In the genomic region with DNA sequence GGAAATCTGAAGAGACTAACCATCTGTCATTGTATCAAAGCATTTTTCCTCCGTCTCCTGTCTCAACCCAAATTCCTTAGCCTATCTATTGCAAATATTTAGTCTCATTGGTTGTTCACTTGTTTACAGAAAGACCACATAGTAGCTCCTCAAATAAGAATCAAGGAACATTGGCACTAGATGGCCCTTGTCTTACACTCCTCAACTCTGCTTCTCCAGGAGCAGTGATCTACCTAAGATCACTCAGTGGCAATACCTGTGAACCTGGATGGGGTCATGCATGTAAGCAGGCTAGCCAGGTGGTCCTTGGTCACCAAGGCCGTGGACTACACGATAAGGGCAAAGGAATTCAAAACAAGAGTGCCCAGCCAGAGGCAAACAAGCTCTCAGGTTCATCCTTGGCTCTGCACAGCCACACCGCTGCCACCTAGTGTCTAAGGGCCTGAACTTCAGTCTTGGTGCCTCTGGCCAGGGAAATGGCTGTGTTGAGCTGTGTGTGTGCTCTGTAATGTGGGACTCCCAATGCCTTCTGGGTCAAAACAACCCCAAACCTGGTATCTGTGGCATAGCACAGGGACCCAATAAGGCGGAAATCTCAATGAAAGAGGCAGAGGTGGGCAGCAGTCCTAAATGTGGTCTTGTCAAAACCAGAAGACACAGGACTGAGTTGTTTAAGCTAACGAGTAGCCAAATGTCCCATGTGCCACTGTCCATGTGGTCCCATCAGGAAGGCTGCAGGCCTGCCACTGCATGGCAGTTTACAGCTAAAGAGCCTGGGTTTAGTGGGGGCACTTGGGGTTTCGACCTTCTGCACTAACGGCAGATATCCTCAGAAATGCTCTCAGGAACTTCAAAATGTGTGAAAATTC, we compare ENCODE assay signal across 9 cellular contexts. TPM values are rescaled to one million over a fixed set of nuclear protein-coding genes. Genes with fewer than 3 reads are reported as not detected.
DNase-seq lines count a peak whose midpoint lies in the region; ATAC-seq and TF ChIP-seq lines count a peak whose summit lies in the region.
"Had no signal": no experiment of that assay in that cellular context is flagged by ENCODE, and none has a peak within 500 bp of the region (broad histone marks: within the 10 kb centered on the region; RNA-seq: fewer than 3 reads in every experiment).

No MANE protein-coding gene starts in this region.

- H3K36me3 Mint-ChIP-seq in activated naive CD8-positive, alpha-beta T cell treated with anti-CD3 and anti-CD28 coated beads, Interleukin-2, amount 50 U/mL, for 24 hours (ENCODE audit: low read depth): no peaks in the 10 kb centered on the region

- DNase-seq in activated gamma-delta T cell treated with Interleukin-2 at 50 U/mL for 16 hours (peak; percentile 51), activated gamma-delta T cell (lab: John Stamatoyannopoulos, UW) (no peak), NCI-H1436 (lab: John Stamatoyannopoulos, UW) (peak; percentile 58), SW480 (ENCODE audit: low spot score) (peak; percentile 58), left cardiac atrium (peak; percentile 73), retinal pigment epithelial cell (ENCODE audit: low read depth) (peak; percentile 22)
- DNase-seq in activated naive CD8-positive, alpha-beta T cell treated with anti-CD3 and anti-CD28 coated beads, Interleukin-2, amount 50 U/mL, for 24 hours: peak; percentile 74

- peaks cover 1% of the 10 kb centered on the region for H3K4me1 Mint-ChIP-seq in activated naive CD8-positive, alpha-beta T cell treated with anti-CD3 and anti-CD28 coated beads, Interleukin-2, amount 50 U/mL, for 24 hours

- no peak overlapping the region for H3K4me3 Mint-ChIP-seq in activated naive CD8-positive, alpha-beta T cell treated with anti-CD3 and anti-CD28 coated beads, Interleukin-2, amount 50 U/mL, for 24 hours

- H3K27ac Mint-ChIP-seq in activated naive CD8-positive, alpha-beta T cell treated with anti-CD3 and anti-CD28 coated beads, Interleukin-2, amount 50 U/mL, for 24 hours: no peak overlapping the region

- no peak overlapping the region for H3K4me3 ChIP-seq in retinal pigment epithelial cell (ENCODE audit: low read length)
- H3K4me3 ChIP-seq: BLaER1 treated with 17β-estradiol and CSF1 and Interleukin-3, amounts not matched to agents 10 nM and 100 nM had no signal

- no peaks in the 10 kb centered on the region for H3K27me3 Mint-ChIP-seq in activated naive CD8-positive, alpha-beta T cell treated with anti-CD3 and anti-CD28 coated beads, Interleukin-2, amount 50 U/mL, for 24 hours

- H3K9me3 Mint-ChIP-seq in activated naive CD8-positive, alpha-beta T cell treated with anti-CD3 and anti-CD28 coated beads, Interleukin-2, amount 50 U/mL, for 24 hours: no peaks in the 10 kb centered on the region

- TF ChIP-seq CTCF in retinal pigment epithelial cell (conservative IDR thresholded peaks at IDR 0.05; ENCODE audit: low read depth, low read length): peak; percentile 98

- ATAC-seq in HG02870 (IDR thresholded peaks at IDR 0.05; ENCODE audit: unreplicated experiment) (peak; percentile 88), left cardiac atrium (peak; percentile 51 to 69)
- peak; percentile 79 for ATAC-seq in activated naive CD8-positive, alpha-beta T cell treated with anti-CD3 and anti-CD28 coated beads, Interleukin-2, amount 50 U/mL, for 24 hours

- intact Hi-C loops in left cardiac atrium (cut with DNase I): loop anchor here in 1 of 2 donors (10.0 kb wide), 1 partner anchor 63 kb away; no protein-coding TSS in a partner anchor

RNA-seq across cellular contexts. Expression of a gene that starts 54.5 kb away (rescaled TPM):
- total RNA-seq in left cardiac atrium: 1 to 10 TPM; 4.8 to 6.0 TPM
